ENCODE assay signal across 8 cellular contexts in the genomic region with DNA sequence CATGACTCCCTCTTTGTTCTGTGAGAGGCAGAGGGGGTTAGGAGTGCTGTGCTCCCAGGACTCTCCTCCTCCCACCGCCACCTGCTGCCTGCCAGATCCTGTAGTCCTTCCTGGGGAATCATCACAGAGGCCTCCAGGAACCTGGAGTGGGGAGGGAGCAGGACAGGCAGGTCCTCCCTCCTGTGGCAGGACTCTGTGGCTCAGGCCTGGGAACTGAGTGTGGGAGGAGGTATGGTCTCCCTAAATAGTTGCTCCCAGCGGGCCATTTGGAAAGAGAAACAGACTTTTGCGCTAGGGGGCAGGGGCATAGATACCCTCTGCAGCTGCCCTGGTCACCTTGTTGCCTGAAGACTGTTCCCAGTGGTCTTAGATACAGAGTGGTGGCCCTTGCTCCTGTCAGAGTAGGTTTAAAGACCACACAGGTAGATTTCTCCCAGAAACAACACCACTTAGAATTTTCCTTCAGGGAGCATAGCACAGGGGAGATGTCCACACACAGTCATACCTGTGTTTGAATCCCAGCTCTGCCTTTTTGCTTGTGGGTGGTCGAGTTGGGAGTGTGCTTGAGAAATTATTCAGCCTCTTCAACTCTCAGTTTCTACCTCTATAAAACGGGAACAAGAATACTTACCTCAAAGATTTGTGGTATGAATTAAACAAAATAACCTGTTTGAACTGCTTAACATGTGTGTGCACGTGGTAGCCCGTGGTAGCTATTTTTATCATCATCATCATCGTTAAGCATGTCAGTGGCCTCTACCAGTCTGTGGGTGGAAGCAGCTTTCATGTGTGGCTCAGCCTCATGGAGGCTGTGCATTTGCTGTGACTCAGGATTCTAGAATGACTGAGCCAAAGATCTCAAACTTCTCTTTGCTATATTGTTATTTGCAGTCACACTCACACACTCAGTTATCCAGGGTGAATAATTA. TPM values are rescaled to one million over a fixed set of nuclear protein-coding genes. Genes with fewer than 3 reads are reported as not detected.
A peak's percentile ranks its signal among the peaks of the same experiment; 100 is the strongest.
DNase-seq lines count a peak whose midpoint lies in the region; TF ChIP-seq lines count a peak whose summit lies in the region.

No MANE protein-coding gene starts in this region.

- H3K9me3 ChIP-seq in OCI-LY3 (ENCODE audit: insufficient read depth, low read length): no peaks in the 10 kb centered on the region

- H3K36me3 ChIP-seq in GM06990 (ENCODE audit: control insufficient read depth, insufficient read depth, low read length) (peaks cover 6% of the 10 kb centered on the region), OCI-LY3 (replicated peaks; ENCODE audit: low read depth, low read length) (no peaks in the 10 kb centered on the region)

- H3K79me2 ChIP-seq in OCI-LY3 (ENCODE audit: low read length): no peaks in the 10 kb centered on the region

- DNase-seq in GM06990 (ENCODE audit: extremely low read depth, insufficient read length) (peak; percentile 65), HCEC 1CT (peak; percentile 89), immature natural killer cell (peak; percentile 60 to 75 (median 65)), DMS79 (lab: John Stamatoyannopoulos, UW) (no peak), DMS114 treated with DMSO at 0.1 percent for 48 hours (lab: John Stamatoyannopoulos, UW; ENCODE audit: unreplicated experiment) (no peak)
- peak; percentile 53 for DNase-seq in activated effector memory CD4-positive, alpha-beta T cell treated with Interleukin-2 at 50 U/mL for 16 hours
- DNase-seq in stimulated activated CD8-positive, alpha-beta memory T cell treated with anti-CD3 and anti-CD28 coated beads, Interleukin-4, amount 100 ng/mL, for 48 hours: peak; percentile 77

- H3K9me3 Mint-ChIP-seq in immature natural killer cell: no peaks in the 10 kb centered on the region

- H3K4me2 ChIP-seq in OCI-LY3 (ENCODE audit: low read length): peak overlapping the region; percentile 60

- H3K4me1 Mint-ChIP-seq in immature natural killer cell: peaks cover 98 to 100% of the 10 kb centered on the region in 2 donors

- no peaks in the 10 kb centered on the region for H4K20me1 ChIP-seq in OCI-LY3 (ENCODE audit: insufficient read depth, low read length)

- H3K27me3 ChIP-seq in GM06990 (replicated peaks; ENCODE audit: control insufficient read depth, insufficient read depth, low read length) (no peaks in the 10 kb centered on the region), OCI-LY3 (ENCODE audit: low read depth, low read length) (no peaks in the 10 kb centered on the region)

- peak overlapping the region; percentile 78 to 87 (median 84) for H3K4me3 Mint-ChIP-seq in immature natural killer cell

- H3K4me1 ChIP-seq in OCI-LY3 (ENCODE audit: low read length): peaks cover 80% of the 10 kb centered on the region

- peaks cover 12 to 28% (median 22%) of the 10 kb centered on the region in 3 donors for H3K27me3 Mint-ChIP-seq in immature natural killer cell (ENCODE audit: low read depth in 3 of 3)

- no peak overlapping the region for H2AFZ ChIP-seq in OCI-LY3 (ENCODE audit: low read depth, low read length)

- H3K27ac Mint-ChIP-seq in immature natural killer cell: peak overlapping the region; percentile 98 to 100 (median 99)

- H3K36me3 Mint-ChIP-seq in immature natural killer cell: peaks cover 33 to 46% (median 39%) of the 10 kb centered on the region in 3 donors

- TF ChIP-seq CTCF in GM06990 (IDR thresholded peaks at IDR 0.05; ENCODE audit: insufficient read depth, low read length, poor library complexity, severe bottlenecking): no peak
- no peak for TF ChIP-seq CTCF in OCI-LY3 (IDR thresholded peaks at IDR 0.05; ENCODE audit: low read depth, low read length)

- H3K4me3 ChIP-seq in GM06990 (replicated peaks; ENCODE audit: low read depth, low read length): peak overlapping the region; percentile 46
- peak overlapping the region; percentile 25; the same call in 1 of the 2 replicates for H3K4me3 ChIP-seq in OCI-LY3 (ENCODE audit: low read length)

- H3K27ac ChIP-seq in OCI-LY3 (ENCODE audit: low read length): peak overlapping the region; percentile 74

- peak overlapping the region; percentile 29; the same call in 1 of the 2 replicates for H3K9ac ChIP-seq in OCI-LY3 (ENCODE audit: low read length)

RNA-seq across cellular contexts. Expression of a gene that starts 55.8 kb away (rescaled TPM):
- 1 to 10 TPM; 1.1 to 1.5 (median 1.5) TPM for polyA plus RNA-seq in immature natural killer cell

Comparison
In these comparisons a context has a peak if more than half of its experiments do, and no peak if none do; other contexts are left out.
1. DNase-seq: peak in GM06990 (single experiment), HCEC 1CT (single experiment), activated effector memory CD4-positive, alpha-beta T cell treated with Interleukin-2 at 50 U/mL for 16 hours (single experiment), immature natural killer cell (3 of 3) and stimulated activated CD8-positive, alpha-beta memory T cell treated with anti-CD3 and anti-CD28 coated beads, Interleukin-4, amount 100 ng/mL, for 48 hours (single experiment); none in DMS79 (single experiment) and DMS114 treated with DMSO at 0.1 percent for 48 hours (single experiment).